ENCODE assay signal across 8 cellular contexts in the genomic region with DNA sequence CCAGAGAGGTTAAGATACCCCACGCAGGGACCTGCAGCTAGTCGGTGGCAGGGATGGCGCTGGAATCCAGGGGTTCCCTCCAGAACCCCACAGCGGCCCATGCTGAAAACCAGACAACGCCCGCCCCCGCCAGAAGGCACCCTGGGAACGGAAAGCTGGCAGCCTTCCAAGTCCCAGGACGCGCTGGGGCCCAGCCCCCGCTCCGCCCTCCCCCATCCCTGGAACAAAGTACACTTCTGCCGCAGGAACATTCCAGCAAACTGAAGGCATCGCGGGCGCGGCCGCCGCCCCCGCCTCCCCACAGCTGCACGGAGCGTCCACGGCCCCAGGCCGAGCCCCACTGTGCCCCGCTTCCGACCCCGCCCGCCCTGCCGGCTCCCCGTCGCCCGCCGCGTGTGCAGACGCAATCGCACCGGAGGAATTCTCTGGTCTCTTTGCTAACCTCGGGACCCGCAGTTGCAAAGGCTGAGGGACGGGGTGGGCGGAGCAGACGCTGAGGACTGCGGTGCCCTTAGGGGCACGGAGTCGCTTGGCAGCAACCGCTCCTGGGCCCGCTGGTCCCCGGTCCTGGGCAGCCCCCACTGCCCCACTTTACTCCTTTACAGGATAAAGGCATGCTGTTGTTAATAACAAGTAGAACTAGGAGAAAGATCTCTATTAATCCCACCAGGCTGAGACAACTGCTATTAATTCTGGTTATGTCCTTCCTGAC. TPM values are rescaled to one million over a fixed set of nuclear protein-coding genes. Genes with fewer than 3 reads are reported as not detected.
DNase-seq lines count a peak whose midpoint lies in the region; ATAC-seq and TF ChIP-seq lines count a peak whose summit lies in the region.

No MANE protein-coding gene starts in this region.

- no peak overlapping the region for H3K27ac Mint-ChIP-seq in activated naive CD4-positive, alpha-beta T cell treated with anti-CD3 and anti-CD28 coated beads, Interleukin-2, amount 50 U/mL, for 72 hours

- ATAC-seq in activated naive CD4-positive, alpha-beta T cell treated with anti-CD3 and anti-CD28 coated beads, Interleukin-2, amount 50 U/mL, for 72 hours = peak; percentile 72 to 79
- ATAC-seq in Right ventricle myocardium inferior = peak; percentile 95
- peak; percentile 58 for ATAC-seq in omental fat pad (ENCODE audit: low FRiP score)
- no peak for ATAC-seq in HG03039 (IDR thresholded peaks at IDR 0.05; ENCODE audit: unreplicated experiment)

- H3K4me1 ChIP-seq in testis = peaks cover 44% of the 10 kb centered on the region

- peak overlapping the region; percentile 66 to 92 for H3K27ac ChIP-seq in testis

- no peak for TF ChIP-seq POLR2A in testis (IDR thresholded peaks at IDR 0.05)

- H3K9me3 ChIP-seq in testis = no peaks in the 10 kb centered on the region

- TF ChIP-seq CTCF in omental fat pad (IDR thresholded peaks at IDR 0.05) (no peak), testis (IDR thresholded peaks at IDR 0.05) (no peak)

- 0 to 1% methylated on average over 12 to 48 of the region's 48 CpGs for WGBS in testis, 2 donors

- H3K4me3 ChIP-seq in testis = peak overlapping the region; percentile 39 to 56

- H3K27me3 ChIP-seq in testis = no peaks in the 10 kb centered on the region

- H3K9me3 Mint-ChIP-seq in activated naive CD4-positive, alpha-beta T cell treated with anti-CD3 and anti-CD28 coated beads, Interleukin-2, amount 50 U/mL, for 72 hours = peaks cover 2 to 3% of the 10 kb centered on the region in 2 donors

- DNase-seq in AG20443 (ENCODE audit: low spot score) (peak; percentile 86), HK-2 (ENCODE audit: unreplicated experiment) (peak; percentile 34), SK-N-DZ (ENCODE audit: low spot score) (peak; percentile 44), Right ventricle myocardium inferior (ENCODE audit: missing footprints) (peak; percentile 89), omental fat pad (ENCODE audit: low spot score) (peak; percentile 41), testis (peak; percentile 88)
- DNase-seq in activated naive CD4-positive, alpha-beta T cell treated with anti-CD3 and anti-CD28 coated beads, Interleukin-2, amount 50 U/mL, for 72 hours (ENCODE audit: low spot score in 2 of 2) = peak in 1 of 2 donors; percentile 39

- intact Hi-C loops in Right ventricle myocardium inferior (cut with DNase I) = no loop called here
- intact Hi-C loops in testis (cut with DNase I; ENCODE audit: low total_unique reads) = no loop called here

- H3K36me3 ChIP-seq in testis (ENCODE audit: low read depth, missing control alignments) = no peaks in the 10 kb centered on the region

- peaks cover 0 to 3% of the 10 kb centered on the region in 2 donors for H3K36me3 Mint-ChIP-seq in activated naive CD4-positive, alpha-beta T cell treated with anti-CD3 and anti-CD28 coated beads, Interleukin-2, amount 50 U/mL, for 72 hours

RNA-seq across cellular contexts. Expression of a gene that starts 44.8 kb away (rescaled TPM):
- polyA plus RNA-seq in SK-N-DZ (2014; cell fraction: cytosol; rRNA removed) = not detected in 2 replicates
- not detected in 2 replicates for polyA plus RNA-seq in SK-N-DZ (2014; cell fraction: nucleus; rRNA removed)
- not detected for total RNA-seq in activated naive CD4-positive, alpha-beta T cell treated with anti-CD3 and anti-CD28 coated beads, Interleukin-2, amount 50 U/mL, for 72 hours
- not detected for total RNA-seq in Right ventricle myocardium inferior
- not detected for total RNA-seq in omental fat pad
- total RNA-seq in testis = not detected
- not detected for polyA plus RNA-seq in testis (ENCODE audit: insufficient read depth, low read depth, low replicate concordance)

RNA-seq across cellular contexts. Expression of a gene that starts 59.4 kb away (rescaled TPM):
- polyA plus RNA-seq in SK-N-DZ (2014; cell fraction: cytosol; rRNA removed) = 0.16 and 0.45 TPM in 2 replicates
- 0.12 and 0.49 TPM in 2 replicates for polyA plus RNA-seq in SK-N-DZ (2014; cell fraction: nucleus; rRNA removed)
- under 1 TPM in 1 of 2 donors, not detected in 1; 0.16 TPM for total RNA-seq in activated naive CD4-positive, alpha-beta T cell treated with anti-CD3 and anti-CD28 coated beads, Interleukin-2, amount 50 U/mL, for 72 hours
- not detected for total RNA-seq in Right ventricle myocardium inferior
- 1 to 10 TPM in 1 of 4 donors, under 1 TPM in 3; 0.19 to 1.1 (median 0.49) TPM for total RNA-seq in omental fat pad
- 1 to 10 TPM; 1.1 to 2.2 TPM for total RNA-seq in testis
- polyA plus RNA-seq in testis (ENCODE audit: insufficient read depth, low read depth, low replicate concordance) = 1.3 TPM
